9 cellular contexts compared by ENCODE assay signal in genomic region chr2:47404356-47404755, GRCh38. TPM values are rescaled to one million over a fixed set of nuclear protein-coding genes. Genes with fewer than 3 reads are reported as not detected.
A peak's percentile ranks its signal among the peaks of the same experiment; 100 is the strongest.
DNase-seq lines count a peak whose midpoint lies in the region; ATAC-seq, FAIRE-seq and TF ChIP-seq lines count a peak whose summit lies in the region.
"Had no signal": no experiment of that assay in that cellular context is flagged by ENCODE, and none has a peak within 500 bp of the region (broad histone marks: within the 10 kb centered on the region; RNA-seq: fewer than 3 reads in every experiment).

No MANE protein-coding gene starts in this region.

- H3K4me2 ChIP-seq in GM12878 (ENCODE audit: control insufficient read depth, insufficient read depth): peak overlapping the region; percentile 98

- peak overlapping the region; percentile 92 for H3K4me3 ChIP-seq in AG10803 (ENCODE audit: low read length)
- H3K4me3 ChIP-seq in HFF-Myc (replicated peaks; ENCODE audit: low read depth, low read length): peak overlapping the region; percentile 76
- H3K4me3 ChIP-seq in GM12878: peak overlapping the region; percentile 83
- H3K4me3 ChIP-seq in mucosa of stomach (ENCODE audit: low read length): peak overlapping the region; percentile 57

- TF ChIP-seq POLR2A in GM12878 (IDR thresholded peaks at IDR 0.05; ENCODE audit: low read depth, low read length): no peak

- intact Hi-C loops in GM12878 (cut with micrococcal nuclease; ENCODE audit: unreplicated experiment): loop anchor here (5.0 kb wide), 1 partner anchor 422 kb away; no protein-coding TSS in a partner anchor

- RAD21 ChIA-PET in GM12878 (lab: Charles Lee; ENCODE audit: unreplicated experiment): interaction anchor here (0.6 to 1.5 kb wide), 6 partner anchors 13 to 363 kb away, joined by 3 to 7 read pairs (median 3); no protein-coding TSS in a partner anchor

- no peak for DNase-seq in AG10803 (ENCODE audit: low read depth)
- no peak for DNase-seq in HFF-Myc (ENCODE audit: extremely low read depth, low read depth)
- no peak for DNase-seq in GM12878 (ENCODE audit: low read depth, low spot score)
- DNase-seq in islet precursor cell: no peak
- DNase-seq in ACHN: no peak
- no peak for DNase-seq in NCI-H69 (lab: John Stamatoyannopoulos, UW)

- H3K9me3 ChIP-seq in GM12878 (replicated peaks; ENCODE audit: control insufficient read depth, insufficient read depth, low read length) (peaks cover 8% of the 10 kb centered on the region; the same call in 2 of the 3 replicates), mucosa of stomach (ENCODE audit: control insufficient read depth, low read length) (no peaks in the 10 kb centered on the region)

- no peak overlapping the region for H2AFZ ChIP-seq in GM12878 (ENCODE audit: control insufficient read depth, low read depth, low read length)

- no peak for FAIRE-seq in GM12878 (lab: Jason Lieb, UNC)
- FAIRE-seq: TTC549 had no signal

- H4K20me1 ChIP-seq in GM12878 (ENCODE audit: control insufficient read depth, insufficient read depth): no peaks in the 10 kb centered on the region

- no TSS peak for BruUV-seq in GM12878 (replicated peaks; lab: Mats Ljungman, UMichigan)

- TF ChIP-seq CTCF in AG10803 (conservative IDR thresholded peaks at IDR 0.05; ENCODE audit: low read length): no peak
- TF ChIP-seq CTCF in HFF-Myc (IDR thresholded peaks at IDR 0.05; ENCODE audit: low read depth, low read length, missing control alignments): no peak
- TF ChIP-seq CTCF in GM12878 (IDR thresholded peaks at IDR 0.05 in 2 of 3, conservative IDR thresholded peaks at IDR 0.05 in 1 of 3; ENCODE audit: control insufficient read depth in 2 of 3, extremely low read depth in 1 of 3, insufficient read depth in 1 of 3, low read depth in 3 of 3, low read length in 3 of 3): no peak

- CTCF ChIA-PET in GM12878 (lab: Yijun Ruan, JAX): interaction anchor here (0.8 to 3.0 kb wide), 6 partner anchors 8 to 364 kb away, joined by 3 to 19 read pairs (median 4); no protein-coding TSS in a partner anchor

- peaks cover 6% of the 10 kb centered on the region for H3K4me1 ChIP-seq in GM12878 (ENCODE audit: control insufficient read depth, insufficient read depth, low read length)
- peaks cover 8% of the 10 kb centered on the region for H3K4me1 ChIP-seq in mucosa of stomach (ENCODE audit: control insufficient read depth, insufficient read depth, low read length)

- ATAC-seq in GM12878 (no peak), HG02938 (IDR thresholded peaks at IDR 0.05; ENCODE audit: unreplicated experiment) (no peak)

- WGBS in GM12878 (ENCODE audit: insufficient coverage, insufficient replicate concordance, low lambda C conversion rate, missing lambda C conversion rate): 87% methylated on average over 9 of the region's 10 CpGs

- H3K27me3 ChIP-seq in GM12878 (replicated peaks in 1 of 2; ENCODE audit: control insufficient read depth in 2 of 2, insufficient read depth in 2 of 2, low read length in 1 of 2): no peaks in the 10 kb centered on the region; a peak in 1 of 4 replicates
- no peaks in the 10 kb centered on the region for H3K27me3 ChIP-seq in mucosa of stomach (ENCODE audit: control insufficient read depth, insufficient read depth, low read length)

- H3K36me3 ChIP-seq in GM12878 (ENCODE audit: control insufficient read depth in 2 of 2, insufficient read depth in 2 of 2, low read length in 1 of 2) (no peaks in the 10 kb centered on the region; a peak in 3 of 4 replicates), mucosa of stomach (ENCODE audit: control insufficient read depth, insufficient read depth, low read length) (no peaks in the 10 kb centered on the region)

- H3K9ac ChIP-seq in GM12878 (ENCODE audit: control insufficient read depth, insufficient read depth, low read length): no peak overlapping the region; the same call in 1 of the 2 replicates
- H3K9ac ChIP-seq in mucosa of stomach (ENCODE audit: low read length): peak overlapping the region; percentile 60

- TF ChIP-seq EP300 in GM12878 (IDR thresholded peaks at IDR 0.05; ENCODE audit: borderline replicate concordance in 1 of 2, control insufficient read depth in 1 of 2, low read depth in 2 of 2, low read length in 2 of 2): no peak

- no peak for TF ChIP-seq RAD21 in GM12878 (IDR thresholded peaks at IDR 0.05; ENCODE audit: insufficient read depth, low read depth, low read length)

- peaks cover 33% of the 10 kb centered on the region for H3K79me2 ChIP-seq in GM12878 (ENCODE audit: control insufficient read depth, insufficient read depth, low read length)

- SMC1A ChIA-PET in GM12878 (lab: Charles Lee; ENCODE audit: uncharacterized antibody, unreplicated experiment): interaction anchor here (0.5 to 1.9 kb wide), 3 partner anchors 39 to 445 kb away, joined by 3 to 7 read pairs (median 3); no protein-coding TSS in a partner anchor

- no peak overlapping the region for H3K27ac ChIP-seq in GM12878 (ENCODE audit: control insufficient read depth, insufficient read depth)

- POLR2A ChIA-PET in GM12878 (lab: Charles Lee): interaction anchor here (0.5 to 1.4 kb wide), 5 partner anchors 16 to 249 kb away, joined by 3 to 5 read pairs (median 3); no protein-coding TSS in a partner anchor

- in situ Hi-C loops in GM12878 (cut with MboI): no loop called here
- in situ Hi-C loops in ACHN (cut with HindIII; ENCODE audit: low pct_ligation_motif_present, low pct_unique_long_range_greater_than_20kb, low sequenced_read_pairs): no loop called here

TF ChIP-seq in GM12878, 131 proteins besides CTCF, POLR2A, EP300 and RAD21 (continues in another document):
- TF ChIP-seq NFYA (IDR thresholded peaks at IDR 0.05; ENCODE audit: borderline replicate concordance, low read depth, low read length) (no peak), WRNIP1 (IDR thresholded peaks at IDR 0.05; ENCODE audit: borderline replicate concordance, low read depth, low read length) (0 out of 2 replicates have a peak, but pooled peaks have one; percentile 67)
- TF ChIP-seq, protein P1, sequence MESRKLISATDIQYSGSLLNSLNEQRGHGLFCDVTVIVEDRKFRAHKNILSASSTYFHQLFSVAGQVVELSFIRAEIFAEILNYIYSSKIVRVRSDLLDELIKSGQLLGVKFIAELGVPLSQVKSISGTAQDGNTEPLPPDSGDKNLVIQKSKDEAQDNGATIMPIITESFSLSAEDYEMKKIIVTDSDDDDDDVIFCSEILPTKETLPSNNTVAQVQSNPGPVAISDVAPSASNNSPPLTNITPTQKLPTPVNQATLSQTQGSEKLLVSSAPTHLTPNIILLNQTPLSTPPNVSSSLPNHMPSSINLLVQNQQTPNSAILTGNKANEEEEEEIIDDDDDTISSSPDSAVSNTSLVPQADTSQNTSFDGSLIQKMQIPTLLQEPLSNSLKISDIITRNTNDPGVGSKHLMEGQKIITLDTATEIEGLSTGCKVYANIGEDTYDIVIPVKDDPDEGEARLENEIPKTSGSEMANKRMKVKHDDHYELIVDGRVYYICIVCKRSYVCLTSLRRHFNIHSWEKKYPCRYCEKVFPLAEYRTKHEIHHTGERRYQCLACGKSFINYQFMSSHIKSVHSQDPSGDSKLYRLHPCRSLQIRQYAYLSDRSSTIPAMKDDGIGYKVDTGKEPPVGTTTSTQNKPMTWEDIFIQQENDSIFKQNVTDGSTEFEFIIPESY (IDR thresholded peaks at IDR 0.05): 0 out of 2 replicates have a peak, but pooled peaks have one; percentile 40

RNA-seq across cellular contexts. Expression of gene MSH2, which starts 1.4 kb away (rescaled TPM):
- total RNA-seq in GM12878 (2013; cell fraction: nucleolus; rRNA removed): 43.4 and 46.3 TPM in 2 replicates
- 57.2 and 58.9 TPM in 2 replicates for total RNA-seq in GM12878 (2014; rRNA removed)
- total RNA-seq in GM12878 (2014; rRNA removed; fragmentation: Illumina TruSeq; extraction: Trizol): 63.0 and 65.7 TPM in 2 replicates
- total RNA-seq in GM12878 (2021): 51.1 and 53.8 TPM in 2 replicates
- 15.9 TPM for polyA plus RNA-seq in GM12878 (2011; ENCODE audit: low read depth)
- 51.9 and 89.4 TPM in 2 replicates for polyA plus RNA-seq in GM12878 (2011; rRNA removed)
- polyA plus RNA-seq in GM12878 (2011; cell fraction: cytosol; rRNA removed): 20.9 and 22.9 TPM in 2 replicates
- 18.2 and 26.4 TPM in 2 replicates for polyA plus RNA-seq in GM12878 (2011; cell fraction: nucleus; rRNA removed)
- polyA plus RNA-seq in GM12878 (2012): 19.8 and 26.1 TPM in 2 replicates
- 63.0 and 73.4 TPM in 2 replicates for polyA plus RNA-seq in GM12878 (2014; fragmentation: Illumina TruSeq; extraction: Trizol)
- polyA plus RNA-seq in GM12878 (2014; fragmentation: Nextera tagmentation; extraction: Ambion mirVana): 10 to 100 TPM; 24.3 to 31.3 TPM
- polyA plus RNA-seq in GM12878 (2014; rRNA removed): 40.0 and 42.4 TPM in 2 replicates
- polyA plus RNA-seq in GM12878 (2016; fragmentation: Nextera tagmentation; extraction: Ambion mirVana): 10 to 100 TPM; 89.4 to 94.4 TPM
- polyA minus RNA-seq in GM12878 (2011; rRNA and poly(A)+ RNA removed): 29.4 and 47.7 TPM in 2 replicates
- 15.5 and 18.0 TPM in 2 replicates for polyA minus RNA-seq in GM12878 (2011; cell fraction: cytosol; rRNA and poly(A)+ RNA removed)
- polyA minus RNA-seq in GM12878 (2011; cell fraction: nucleus; rRNA and poly(A)+ RNA removed): 11.8 and 23.3 TPM in 2 replicates

RNA-seq across cellular contexts. Expression of gene EPCAM, which starts 35.2 kb away (rescaled TPM):
- 2.0 and 2.8 TPM in 2 replicates for total RNA-seq in GM12878 (2013; cell fraction: nucleolus; rRNA removed)
- total RNA-seq in GM12878 (2014; rRNA removed): 0.56 and 1.1 TPM in 2 replicates
- total RNA-seq in GM12878 (2014; rRNA removed; fragmentation: Illumina TruSeq; extraction: Trizol): 0.46 and 1.3 TPM in 2 replicates
- 1.3 and 2.4 TPM in 2 replicates for total RNA-seq in GM12878 (2021)
- not detected for polyA plus RNA-seq in GM12878 (2011; ENCODE audit: low read depth)
- polyA plus RNA-seq in GM12878 (2011; rRNA removed): 0.19 and 0.37 TPM in 2 replicates
- polyA plus RNA-seq in GM12878 (2011; cell fraction: cytosol; rRNA removed): 0.04 and 0.12 TPM in 2 replicates
- polyA plus RNA-seq in GM12878 (2011; cell fraction: nucleus; rRNA removed): 0.21 TPM in 1 of 2 replicates, not detected in the other
- polyA plus RNA-seq in GM12878 (2012): 0.13 and 0.27 TPM in 2 replicates
- polyA plus RNA-seq in GM12878 (2014; fragmentation: Illumina TruSeq; extraction: Trizol): 1.1 and 2.3 TPM in 2 replicates
- 1 to 10 TPM in 1 of 2 experiments, under 1 TPM in 1; 0.85 to 1.4 TPM for polyA plus RNA-seq in GM12878 (2014; fragmentation: Nextera tagmentation; extraction: Ambion mirVana)
- polyA plus RNA-seq in GM12878 (2014; rRNA removed): 0.65 and 1.1 TPM in 2 replicates
- 1 to 10 TPM in 1 of 2 experiments, under 1 TPM in 1; 0.95 to 1.2 TPM for polyA plus RNA-seq in GM12878 (2016; fragmentation: Nextera tagmentation; extraction: Ambion mirVana)
- polyA minus RNA-seq in GM12878 (2011; rRNA and poly(A)+ RNA removed): 0.31 TPM in 1 of 2 replicates, not detected in the other
- polyA minus RNA-seq in GM12878 (2011; cell fraction: cytosol; rRNA and poly(A)+ RNA removed): not detected in 2 replicates
- not detected in 2 replicates for polyA minus RNA-seq in GM12878 (2011; cell fraction: nucleus; rRNA and poly(A)+ RNA removed)
